ENCODE assay signal across 29 cellular contexts in the genomic region with DNA sequence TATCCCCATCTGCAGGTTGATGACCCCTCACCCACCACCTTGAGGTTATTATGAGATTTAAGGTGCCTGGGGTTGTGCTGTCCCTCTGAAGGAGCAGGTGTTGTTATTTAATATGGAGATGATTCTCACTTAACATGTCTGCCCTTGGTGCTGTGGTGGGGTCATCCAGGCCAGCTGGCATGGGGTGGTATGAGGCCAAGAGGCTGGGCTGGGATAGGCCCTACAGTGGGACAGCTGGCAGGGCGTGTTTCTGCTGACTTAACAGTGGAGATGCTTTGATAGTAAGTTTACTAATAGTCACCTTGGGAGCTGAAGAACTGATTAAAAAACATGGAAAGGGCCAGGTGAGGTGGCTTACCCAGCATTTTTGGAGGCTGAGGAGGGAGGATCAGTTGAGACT. TPM values are rescaled to one million over a fixed set of nuclear protein-coding genes. Genes with fewer than 3 reads are reported as not detected.
DNase-seq lines count a peak whose midpoint lies in the region; TF ChIP-seq lines count a peak whose summit lies in the region.
"Had no signal": no experiment of that assay in that cellular context is flagged by ENCODE, and none has a peak within 500 bp of the region (broad histone marks: within the 10 kb centered on the region; RNA-seq: fewer than 3 reads in every experiment).

No MANE protein-coding gene starts in this region.

- peaks cover 7% of the 10 kb centered on the region for H3K27me3 Mint-ChIP-seq in activated CD4-positive, alpha-beta T cell treated with anti-CD3 and anti-CD28 coated beads, Interleukin-2, amount 10 ng/mL, durations not matched to agents 24 days and 14 days
- peaks cover 11% of the 10 kb centered on the region for H3K27me3 Mint-ChIP-seq in activated CD4-positive, alpha-beta T cell treated with anti-CD3 and anti-CD28 coated beads, Interleukin-2, amount 10 ng/mL, durations not matched to agents 7 days and 5 days
- peaks cover 7% of the 10 kb centered on the region for H3K27me3 Mint-ChIP-seq in activated T-helper 1 cell treated with anti-CD3 and anti-CD28 coated beads, Interleukin-12 subunit alpha, Interleukin-12 subunit beta, Interleukin-2, Interleukin-4 antibody, amounts not matched to agents 30 ng/mL and 10 ng/mL and 1 ng/mL, durations not matched to agents 14 hours and 24 hours and 36 hours (ENCODE audit: insufficient read depth)
- H3K27me3 Mint-ChIP-seq in osteocyte (ENCODE audit: unreplicated experiment) = peaks cover 25% of the 10 kb centered on the region

- no peaks in the 10 kb centered on the region for H3K9me3 Mint-ChIP-seq in activated CD4-positive, alpha-beta T cell treated with anti-CD3 and anti-CD28 coated beads, Interleukin-2, amount 10 ng/mL, durations not matched to agents 24 days and 14 days
- H3K9me3 Mint-ChIP-seq in activated CD4-positive, alpha-beta T cell treated with anti-CD3 and anti-CD28 coated beads, Interleukin-2, amount 10 ng/mL, durations not matched to agents 7 days and 5 days = no peaks in the 10 kb centered on the region
- no peaks in the 10 kb centered on the region for H3K9me3 Mint-ChIP-seq in activated T-helper 1 cell treated with anti-CD3 and anti-CD28 coated beads, Interleukin-12 subunit alpha, Interleukin-12 subunit beta, Interleukin-2, Interleukin-4 antibody, amounts not matched to agents 30 ng/mL and 10 ng/mL and 1 ng/mL, durations not matched to agents 14 hours and 24 hours and 36 hours
- H3K9me3 Mint-ChIP-seq in osteocyte (ENCODE audit: unreplicated experiment) = no peaks in the 10 kb centered on the region

- no peak overlapping the region for H3K27ac Mint-ChIP-seq in activated CD4-positive, alpha-beta T cell treated with anti-CD3 and anti-CD28 coated beads, Interleukin-2, amount 10 ng/mL, durations not matched to agents 24 days and 14 days
- H3K27ac Mint-ChIP-seq in activated CD4-positive, alpha-beta T cell treated with anti-CD3 and anti-CD28 coated beads, Interleukin-2, amount 10 ng/mL, durations not matched to agents 7 days and 5 days = no peak overlapping the region
- no peak overlapping the region for H3K27ac Mint-ChIP-seq in activated T-helper 1 cell treated with anti-CD3 and anti-CD28 coated beads, Interleukin-12 subunit alpha, Interleukin-12 subunit beta, Interleukin-2, Interleukin-4 antibody, amounts not matched to agents 30 ng/mL and 10 ng/mL and 1 ng/mL, durations not matched to agents 14 hours and 24 hours and 36 hours
- H3K27ac Mint-ChIP-seq in osteocyte (ENCODE audit: unreplicated experiment) = no peak overlapping the region
- H3K27ac Mint-ChIP-seq: CD14-positive monocyte; CD4-positive, CD25-positive, alpha-beta regulatory T cell had no signal

- CTCF ChIA-PET in activated CD4-positive, alpha-beta T cell treated with anti-CD3 and anti-CD28 coated beads, Interleukin-2, amount 10 ng/mL, durations not matched to agents 7 days and 5 days (lab: Charles Lee) = no interaction called here

- peak; percentile 49 for DNase-seq in activated CD4-positive, alpha-beta T cell treated with anti-CD3 and anti-CD28 coated beads, Interleukin-2, amount 10 ng/mL, durations not matched to agents 24 days and 14 days
- DNase-seq in activated CD4-positive, alpha-beta T cell treated with anti-CD3 and anti-CD28 coated beads, Interleukin-2, amount 10 ng/mL, durations not matched to agents 7 days and 5 days = no peak
- peak; percentile 30 for DNase-seq in LHCN-M2 (ENCODE audit: low read depth)
- DNase-seq in RPMI8226 = peak; percentile 55
- peak; percentile 93 for DNase-seq in myocyte (ENCODE audit: low read depth)
- no peak for DNase-seq in activated T-helper 1 cell treated with anti-CD3 and anti-CD28 coated beads, Interleukin-12 subunit alpha, Interleukin-12 subunit beta, Interleukin-2, Interleukin-4 antibody, amounts not matched to agents 30 ng/mL and 10 ng/mL and 1 ng/mL, durations not matched to agents 14 hours and 24 hours and 36 hours (ENCODE audit: low spot score)
- DNase-seq in osteocyte (ENCODE audit: extremely low spot score, unreplicated experiment) = no peak
- DNase-seq in ureter (ENCODE audit: low spot score) = no peak
- DNase-seq: 8988T; ACHN; BE2C; C1 segment of cervical spinal cord; CD4-positive, alpha-beta memory T cell; CD4-positive, CD25-positive, alpha-beta regulatory T cell; CD8-positive, alpha-beta memory T cell; COR-L47; DMS 273 treated with DMSO at 0.1 percent for 48 hours; DMS153; DMS53; DMS79; DND-41; EL; GDM1 had no signal

- no peak for TF ChIP-seq CTCF in osteocyte (IDR thresholded peaks at IDR 0.05)

- H3K4me3 Mint-ChIP-seq in activated CD4-positive, alpha-beta T cell treated with anti-CD3 and anti-CD28 coated beads, Interleukin-2, amount 10 ng/mL, durations not matched to agents 24 days and 14 days = no peak overlapping the region
- no peak overlapping the region for H3K4me3 Mint-ChIP-seq in activated CD4-positive, alpha-beta T cell treated with anti-CD3 and anti-CD28 coated beads, Interleukin-2, amount 10 ng/mL, durations not matched to agents 7 days and 5 days
- no peak overlapping the region for H3K4me3 Mint-ChIP-seq in activated T-helper 1 cell treated with anti-CD3 and anti-CD28 coated beads, Interleukin-12 subunit alpha, Interleukin-12 subunit beta, Interleukin-2, Interleukin-4 antibody, amounts not matched to agents 30 ng/mL and 10 ng/mL and 1 ng/mL, durations not matched to agents 14 hours and 24 hours and 36 hours
- H3K4me3 Mint-ChIP-seq in osteocyte (ENCODE audit: unreplicated experiment) = no peak overlapping the region
- H3K4me3 Mint-ChIP-seq: CD14-positive monocyte; CD4-positive, alpha-beta memory T cell; CD4-positive, CD25-positive, alpha-beta regulatory T cell; CD8-positive, alpha-beta memory T cell had no signal

- intact Hi-C loops in activated CD4-positive, alpha-beta T cell treated with anti-CD3 and anti-CD28 coated beads, Interleukin-2, amount 10 ng/mL, durations not matched to agents 24 days and 14 days (cut with micrococcal nuclease) = no loop called here
- intact Hi-C loops in activated T-helper 1 cell treated with anti-CD3 and anti-CD28 coated beads, Interleukin-12 subunit alpha, Interleukin-12 subunit beta, Interleukin-2, Interleukin-4 antibody, amounts not matched to agents 30 ng/mL and 10 ng/mL and 1 ng/mL, durations not matched to agents 14 hours and 24 hours and 36 hours (cut with micrococcal nuclease) = no loop called here

- POLR2A ChIA-PET in activated CD4-positive, alpha-beta T cell treated with anti-CD3 and anti-CD28 coated beads, Interleukin-2, amount 10 ng/mL, durations not matched to agents 7 days and 5 days (lab: Charles Lee) = no interaction called here

- no peaks in the 10 kb centered on the region for H3K36me3 Mint-ChIP-seq in activated CD4-positive, alpha-beta T cell treated with anti-CD3 and anti-CD28 coated beads, Interleukin-2, amount 10 ng/mL, durations not matched to agents 24 days and 14 days (ENCODE audit: low read depth)
- H3K36me3 Mint-ChIP-seq in activated CD4-positive, alpha-beta T cell treated with anti-CD3 and anti-CD28 coated beads, Interleukin-2, amount 10 ng/mL, durations not matched to agents 7 days and 5 days (ENCODE audit: low read depth) = no peaks in the 10 kb centered on the region
- no peaks in the 10 kb centered on the region for H3K36me3 Mint-ChIP-seq in activated T-helper 1 cell treated with anti-CD3 and anti-CD28 coated beads, Interleukin-12 subunit alpha, Interleukin-12 subunit beta, Interleukin-2, Interleukin-4 antibody, amounts not matched to agents 30 ng/mL and 10 ng/mL and 1 ng/mL, durations not matched to agents 14 hours and 24 hours and 36 hours (ENCODE audit: low read depth)
- H3K36me3 Mint-ChIP-seq in osteocyte (ENCODE audit: unreplicated experiment) = no peaks in the 10 kb centered on the region
- H3K36me3 Mint-ChIP-seq: CD14-positive monocyte; CD4-positive, alpha-beta memory T cell; CD4-positive, CD25-positive, alpha-beta regulatory T cell; CD8-positive, alpha-beta memory T cell had no signal

- H3K4me1 Mint-ChIP-seq in activated CD4-positive, alpha-beta T cell treated with anti-CD3 and anti-CD28 coated beads, Interleukin-2, amount 10 ng/mL, durations not matched to agents 24 days and 14 days = no peaks in the 10 kb centered on the region
- H3K4me1 Mint-ChIP-seq in activated CD4-positive, alpha-beta T cell treated with anti-CD3 and anti-CD28 coated beads, Interleukin-2, amount 10 ng/mL, durations not matched to agents 7 days and 5 days = no peaks in the 10 kb centered on the region
- H3K4me1 Mint-ChIP-seq in activated T-helper 1 cell treated with anti-CD3 and anti-CD28 coated beads, Interleukin-12 subunit alpha, Interleukin-12 subunit beta, Interleukin-2, Interleukin-4 antibody, amounts not matched to agents 30 ng/mL and 10 ng/mL and 1 ng/mL, durations not matched to agents 14 hours and 24 hours and 36 hours (ENCODE audit: low read depth) = no peaks in the 10 kb centered on the region
- H3K4me1 Mint-ChIP-seq in osteocyte (ENCODE audit: unreplicated experiment) = no peaks in the 10 kb centered on the region
- H3K4me1 Mint-ChIP-seq: CD4-positive, alpha-beta memory T cell; CD4-positive, CD25-positive, alpha-beta regulatory T cell; CD8-positive, alpha-beta memory T cell had no signal

RNA-seq across cellular contexts. Expression of a gene that starts 22.4 kb away (rescaled TPM):
- not detected in 2 replicates for total RNA-seq in activated CD4-positive, alpha-beta T cell treated with anti-CD3 and anti-CD28 coated beads, Interleukin-2, amount 10 ng/mL, durations not matched to agents 24 days and 14 days
- not detected for total RNA-seq in activated CD4-positive, alpha-beta T cell treated with anti-CD3 and anti-CD28 coated beads, Interleukin-2, amount 10 ng/mL, durations not matched to agents 7 days and 5 days
- total RNA-seq in LHCN-M2 (2014; rRNA removed) = 0.29 TPM in 1 of 2 replicates, not detected in the other
- polyA plus RNA-seq in LHCN-M2 (2012) = 0.23 TPM
- 0.68 and 1.9 TPM in 2 replicates for total RNA-seq in myocyte
- polyA plus RNA-seq in myocyte (2012) = 0.57 TPM
- not detected in 2 replicates for total RNA-seq in activated T-helper 1 cell treated with anti-CD3 and anti-CD28 coated beads, Interleukin-12 subunit alpha, Interleukin-12 subunit beta, Interleukin-2, Interleukin-4 antibody, amounts not matched to agents 30 ng/mL and 10 ng/mL and 1 ng/mL, durations not matched to agents 14 hours and 24 hours and 36 hours
- total RNA-seq in osteocyte = not detected in 2 replicates
- total RNA-seq in ureter = not detected
- total RNA-seq: A673; CD4-positive, alpha-beta memory T cell; CD4-positive, CD25-positive, alpha-beta regulatory T cell; CD8-positive, alpha-beta memory T cell; Daoy; G401; GM12878 had no signal
- polyA plus RNA-seq: AG04450; CD14-positive monocyte; CD4-positive, alpha-beta memory T cell; CD4-positive, CD25-positive, alpha-beta regulatory T cell; CD8-positive, alpha-beta memory T cell; GM12878 had no signal

RNA-seq across cellular contexts. Expression of a gene that starts 22.6 kb away (rescaled TPM):
- not detected in 2 replicates for total RNA-seq in activated CD4-positive, alpha-beta T cell treated with anti-CD3 and anti-CD28 coated beads, Interleukin-2, amount 10 ng/mL, durations not matched to agents 24 days and 14 days
- not detected for total RNA-seq in activated CD4-positive, alpha-beta T cell treated with anti-CD3 and anti-CD28 coated beads, Interleukin-2, amount 10 ng/mL, durations not matched to agents 7 days and 5 days
- not detected in 2 replicates for total RNA-seq in LHCN-M2 (2014; rRNA removed)
- polyA plus RNA-seq in LHCN-M2 (2012) = not detected
- not detected in 2 replicates for total RNA-seq in myocyte
- not detected for polyA plus RNA-seq in myocyte (2012)
- total RNA-seq in activated T-helper 1 cell treated with anti-CD3 and anti-CD28 coated beads, Interleukin-12 subunit alpha, Interleukin-12 subunit beta, Interleukin-2, Interleukin-4 antibody, amounts not matched to agents 30 ng/mL and 10 ng/mL and 1 ng/mL, durations not matched to agents 14 hours and 24 hours and 36 hours = not detected in 2 replicates
- total RNA-seq in osteocyte = not detected in 2 replicates
- not detected for total RNA-seq in ureter
- total RNA-seq: CD4-positive, alpha-beta memory T cell; CD4-positive, CD25-positive, alpha-beta regulatory T cell; CD8-positive, alpha-beta memory T cell; Daoy; G401; GM12878 had no signal
- polyA plus RNA-seq: AG04450; CD14-positive monocyte; CD4-positive, alpha-beta memory T cell; CD4-positive, CD25-positive, alpha-beta regulatory T cell; CD8-positive, alpha-beta memory T cell; GM12878 had no signal

Comparison
In these comparisons a context has a peak if more than half of its experiments do, and no peak if none do; other contexts are left out.
1. DNase-seq: peak in activated CD4-positive, alpha-beta T cell treated with anti-CD3 and anti-CD28 coated beads, Interleukin-2, amount 10 ng/mL, durations not matched to agents 24 days and 14 days (single experiment), LHCN-M2 (single experiment), RPMI8226 (single experiment) and myocyte (single experiment); none in activated CD4-positive, alpha-beta T cell treated with anti-CD3 and anti-CD28 coated beads, Interleukin-2, amount 10 ng/mL, durations not matched to agents 7 days and 5 days (single experiment), activated T-helper 1 cell treated with anti-CD3 and anti-CD28 coated beads, Interleukin-12 subunit alpha, Interleukin-12 subunit beta, Interleukin-2, Interleukin-4 antibody, amounts not matched to agents 30 ng/mL and 10 ng/mL and 1 ng/mL, durations not matched to agents 14 hours and 24 hours and 36 hours (single experiment), osteocyte (single experiment) and ureter (single experiment).